In the genomic region with DNA sequence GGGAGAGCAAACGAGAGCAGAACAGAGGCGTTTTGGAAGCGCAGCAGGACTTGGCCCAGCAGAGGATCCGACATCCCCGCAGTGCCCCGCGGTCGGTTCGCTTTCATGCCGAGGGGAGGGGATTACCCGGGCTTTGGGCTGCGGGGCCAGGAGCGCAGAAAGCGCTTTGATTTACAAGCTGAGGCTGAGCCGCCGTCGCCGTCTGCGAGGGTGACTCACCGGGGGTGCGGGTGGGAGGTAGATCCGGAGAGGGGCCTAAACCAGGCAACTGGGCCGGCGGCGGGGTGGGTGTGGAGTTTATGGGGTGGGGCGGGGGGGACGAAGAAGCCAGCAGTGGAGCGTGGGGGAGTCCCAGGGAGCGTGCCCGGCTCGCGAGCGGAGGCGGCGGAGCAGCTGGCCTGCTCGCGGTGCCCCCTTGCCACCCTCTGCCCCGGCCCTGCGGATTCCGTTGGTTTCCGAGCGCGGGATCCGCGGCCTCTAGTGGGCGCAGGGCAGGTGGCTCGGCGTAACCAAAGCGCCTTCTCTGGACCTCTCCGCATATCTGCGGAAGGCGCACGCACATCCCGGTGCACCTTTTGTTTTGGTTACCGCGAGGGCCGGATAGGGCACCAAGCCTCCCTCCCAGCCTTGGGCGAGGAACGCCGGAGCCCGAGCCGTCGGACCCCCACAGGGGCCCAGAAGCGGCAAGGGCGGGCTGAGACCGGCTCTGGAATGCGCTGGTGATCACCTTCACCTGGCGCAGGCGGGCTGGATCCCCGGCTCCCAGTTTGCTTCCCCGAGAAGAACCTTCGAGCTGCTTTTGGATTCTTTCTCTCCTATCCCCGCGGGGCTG, we compare ENCODE assay signal across 8 cellular contexts. TPM values are rescaled to one million over a fixed set of nuclear protein-coding genes. Genes with fewer than 3 reads are reported as not detected.
A peak's percentile ranks its signal among the peaks of the same experiment; 100 is the strongest.
DNase-seq lines count a peak whose midpoint lies in the region; ATAC-seq, FAIRE-seq and TF ChIP-seq lines count a peak whose summit lies in the region.

No MANE protein-coding gene starts in this region.

- peak overlapping the region; percentile 86 for H4K8ac ChIP-seq in H1 (ENCODE audit: extremely low read depth, insufficient read depth, low read length)

- H3K4me1 ChIP-seq in H1 (replicated peaks in 1 of 4; ENCODE audit: control insufficient read depth in 3 of 4, insufficient read depth in 4 of 4, low read length in 3 of 4): peaks cover 2 to 7% (median 5%) of the 10 kb centered on the region in 4 experiments; a peak in 6 of 7 replicates

- H3K9me3 ChIP-seq in MG63 (no peaks in the 10 kb centered on the region), H1 (ENCODE audit: insufficient read depth in 2 of 2, low read depth in 1 of 2, low read length in 1 of 2) (no peaks in the 10 kb centered on the region)

- H3K27me3 ChIP-seq in MG63: no peaks in the 10 kb centered on the region
- H3K27me3 ChIP-seq in H1 (replicated peaks in 1 of 4; ENCODE audit: control insufficient read depth in 3 of 4, extremely low read depth in 1 of 4, insufficient read depth in 3 of 4, low read length in 3 of 4): no peaks in the 10 kb centered on the region

- FAIRE-seq in H1 (lab: Jason Lieb, UNC): no peak

- H2AK5ac ChIP-seq in H1 (ENCODE audit: low read depth, low read length): no peak overlapping the region

- peak overlapping the region; percentile 74 for H3K4ac ChIP-seq in H1 (replicated peaks; ENCODE audit: insufficient read length, low read depth, low read length)

- POLR2A ChIA-PET in activated CD8-positive, alpha-beta T cell treated with anti-CD3 and anti-CD28 coated beads, Interleukin-2, amount 10 ng/mL, durations not matched to agents 7 days and 5 days (lab: Charles Lee): no interaction called here
- POLR2A ChIA-PET in H1 (lab: Charles Lee; ENCODE audit: partially characterized antibody): interaction anchor here (0.7 to 3.2 kb wide), 14 partner anchors 8 to 524 kb away, joined by 3 to 21 read pairs (median 4); a partner anchor contains a TSS

- H3K4me3 ChIP-seq in MG63 (peak overlapping the region; percentile 61), H1 (ENCODE audit: extremely low read depth in 1 of 4, insufficient read depth in 2 of 4, low read depth in 3 of 4, low read length in 4 of 4) (peak overlapping the region; percentile 76 to 99 (median 90))

- peak overlapping the region; percentile 5 for H3K56ac ChIP-seq in H1 (replicated peaks; ENCODE audit: insufficient read length, low read depth, low read length)

- no peaks in the 10 kb centered on the region for H3K36me3 ChIP-seq in MG63
- peaks cover 7 to 36% (median 16%) of the 10 kb centered on the region in 4 experiments for H3K36me3 ChIP-seq in H1 (ENCODE audit: control insufficient read depth in 2 of 4, insufficient read depth in 4 of 4, low read length in 3 of 4)

- peak overlapping the region in 3 of 4 experiments; percentile 59 to 68 (median 62); a peak in 6 of 7 replicates for H3K9ac ChIP-seq in H1 (replicated peaks in 1 of 4; ENCODE audit: extremely low read depth in 1 of 4, low read depth in 3 of 4, low read length in 3 of 4)

- peaks cover 7 to 57% of the 10 kb centered on the region in 2 experiments for H3K79me2 ChIP-seq in H1 (ENCODE audit: control insufficient read depth in 1 of 2, insufficient read depth in 2 of 2, low read length in 2 of 2)

- no peak for TF ChIP-seq EP300 in H1 (IDR thresholded peaks at IDR 0.05; ENCODE audit: borderline replicate concordance in 1 of 2, low read depth in 2 of 2, low read length in 2 of 2)

- peak overlapping the region; percentile 56 for H3K18ac ChIP-seq in H1 (ENCODE audit: extremely low read depth, low read length)

- TF ChIP-seq POLR2A in H1 (IDR thresholded peaks at IDR 0.05; ENCODE audit: control extremely low read depth in 1 of 2, low read depth in 2 of 2, low read length in 2 of 2): no peak; a peak in 1 of 3 replicates

- no peak overlapping the region for H2BK15ac ChIP-seq in H1 (ENCODE audit: low read length)

- no peak overlapping the region for H3K23ac ChIP-seq in H1 (ENCODE audit: insufficient read length)

- H3K9me3 Mint-ChIP-seq in activated CD8-positive, alpha-beta T cell treated with anti-CD3 and anti-CD28 coated beads, Interleukin-2, amount 10 ng/mL, durations not matched to agents 7 days and 5 days (ENCODE audit: insufficient read depth): no peaks in the 10 kb centered on the region

- peaks cover 24% of the 10 kb centered on the region for H3K4me1 Mint-ChIP-seq in activated CD8-positive, alpha-beta T cell treated with anti-CD3 and anti-CD28 coated beads, Interleukin-2, amount 10 ng/mL, durations not matched to agents 7 days and 5 days (ENCODE audit: low read depth)

- ATAC-seq in activated CD8-positive, alpha-beta T cell treated with anti-CD3 and anti-CD28 coated beads, Interleukin-2, amount 10 ng/mL, durations not matched to agents 7 days and 5 days: peak; percentile 47
- no peak for ATAC-seq in HG03175 (IDR thresholded peaks at IDR 0.05; ENCODE audit: unreplicated experiment)
- no peak for ATAC-seq in GM21825 (IDR thresholded peaks at IDR 0.05; ENCODE audit: unreplicated experiment)

- no peak overlapping the region for H4K5ac ChIP-seq in H1 (ENCODE audit: insufficient read length, low read depth, low read length)

- no peak overlapping the region for H2AFZ ChIP-seq in H1 (ENCODE audit: low read length)

- no peak overlapping the region for H3K14ac ChIP-seq in H1 (ENCODE audit: insufficient read length)

- in situ Hi-C loops in G401 (cut with HindIII; ENCODE audit: low sequenced_read_pairs): no loop called here

- H3K27me3 Mint-ChIP-seq in activated CD8-positive, alpha-beta T cell treated with anti-CD3 and anti-CD28 coated beads, Interleukin-2, amount 10 ng/mL, durations not matched to agents 7 days and 5 days (ENCODE audit: low read depth): peaks cover 60% of the 10 kb centered on the region

- H4K91ac ChIP-seq in H1 (replicated peaks; ENCODE audit: insufficient read length, low read length): no peak overlapping the region

- CTCF ChIA-PET in activated CD8-positive, alpha-beta T cell treated with anti-CD3 and anti-CD28 coated beads, Interleukin-2, amount 10 ng/mL, durations not matched to agents 7 days and 5 days (lab: Charles Lee): interaction anchor here (0.5 kb wide), 1 partner anchor 163 kb away, joined by 4 read pairs; no protein-coding TSS in a partner anchor
- CTCF ChIA-PET in H1 (lab: Charles Lee; ENCODE audit: partially characterized antibody): interaction anchor here (1.2 to 2.2 kb wide), 5 partner anchors 17 to 93 kb away, joined by 3 to 11 read pairs (median 4); no protein-coding TSS in a partner anchor

- H3K23me2 ChIP-seq in H1 (ENCODE audit: low read depth, low read length): peaks cover 13% of the 10 kb centered on the region; the same call in 1 of the 2 replicates

- peak overlapping the region; percentile 77 for H3K4me3 Mint-ChIP-seq in activated CD8-positive, alpha-beta T cell treated with anti-CD3 and anti-CD28 coated beads, Interleukin-2, amount 10 ng/mL, durations not matched to agents 7 days and 5 days

- no peak overlapping the region for H3K27ac Mint-ChIP-seq in activated CD8-positive, alpha-beta T cell treated with anti-CD3 and anti-CD28 coated beads, Interleukin-2, amount 10 ng/mL, durations not matched to agents 7 days and 5 days

- DNase-seq in G401 (ENCODE audit: low spot score) (peak; percentile 58), MG63 (no peak), H1 (ENCODE audit: low read depth in 1 of 2, low spot score in 2 of 2) (peak in 1 of 2 experiments; percentile 78), mucosa of gallbladder (ENCODE audit: low spot score) (peak; percentile 16)
- peak; percentile 42 for DNase-seq in activated CD8-positive, alpha-beta T cell treated with anti-CD3 and anti-CD28 coated beads, Interleukin-2, amount 10 ng/mL, durations not matched to agents 7 days and 5 days
- peak in 5 of 6 experiments; percentile 6 to 46 (median 32) for DNase-seq in stimulated activated naive CD4-positive, alpha-beta T cell (lab: John Stamatoyannopoulos, UW)

- peak overlapping the region; percentile 86 to 96 for H3K4me2 ChIP-seq in H1 (ENCODE audit: insufficient read depth in 1 of 2, low read depth in 2 of 2, low read length in 2 of 2)

- H3K36me3 Mint-ChIP-seq in activated CD8-positive, alpha-beta T cell treated with anti-CD3 and anti-CD28 coated beads, Interleukin-2, amount 10 ng/mL, durations not matched to agents 7 days and 5 days (ENCODE audit: low read depth): no peaks in the 10 kb centered on the region

- H2BK5ac ChIP-seq in H1 (ENCODE audit: low read depth, low read length): peak overlapping the region; percentile 13; the same call in 1 of the 2 replicates

- WGBS in H1 (ENCODE audit: extremely low coverage in 1 of 2, insufficient coverage in 1 of 2, insufficient read length in 1 of 2, insufficient replicate concordance in 2 of 2, low coverage in 1 of 2, low lambda C conversion rate in 2 of 2, missing lambda C conversion rate in 1 of 2), 2 experiments: 1% methylated on average over 46 of the region's 74 CpGs; no CpG with 5 or more reads in 1 of the 2 experiments

- peak overlapping the region; percentile 61 for H2BK120ac ChIP-seq in H1 (replicated peaks; ENCODE audit: low read depth, low read length)

- TF ChIP-seq RAD21 in H1 (IDR thresholded peaks at IDR 0.05 in 1 of 2, conservative IDR thresholded peaks at IDR 0.05 in 1 of 2; ENCODE audit: low read depth in 2 of 2, low read length in 2 of 2): peak; percentile 12 to 38; a peak in 2 of 4 replicates

- H3K27ac ChIP-seq in H1 (ENCODE audit: low read depth, low read length): peak overlapping the region; percentile 50; the same call in 1 of the 2 replicates

- no peak overlapping the region for H2BK20ac ChIP-seq in H1 (ENCODE audit: low read length)

- H4K20me1 ChIP-seq in H1 (replicated peaks in 1 of 2; ENCODE audit: control insufficient read depth in 1 of 2, insufficient read depth in 2 of 2, low read length in 2 of 2): peaks cover 16% of the 10 kb centered on the region in 2 experiments

- TF ChIP-seq CTCF in H1 (IDR thresholded peaks at IDR 0.05; ENCODE audit: control extremely low read depth in 1 of 3, insufficient read depth in 1 of 3, low read depth in 1 of 3, low read length in 3 of 3): peak in 2 of 3 experiments; percentile 24 to 35; a peak in 3 of 4 replicates

- peaks cover 13% of the 10 kb centered on the region for H3K79me1 ChIP-seq in H1 (ENCODE audit: low read depth, low read length)

- peak overlapping the region; percentile 44; the same call in 1 of the 2 replicates for H2BK12ac ChIP-seq in H1 (ENCODE audit: low read depth, low read length)

RNA-seq across cellular contexts. Expression of a gene that starts 2.6 kb away (rescaled TPM):
- 20.5 and 22.1 TPM in 2 replicates for total RNA-seq in G401 (2014; rRNA removed; shearing (Covaris generic))
- total RNA-seq in MG63 (2014; rRNA removed; shearing (Covaris generic); ENCODE audit: low replicate concordance): 2.0 and 3.1 TPM in 2 replicates
- under 1 TPM in 1 of 2 experiments, not detected in 1; 0.10 TPM for total RNA-seq in activated CD8-positive, alpha-beta T cell treated with anti-CD3 and anti-CD28 coated beads, Interleukin-2, amount 10 ng/mL, durations not matched to agents 7 days and 5 days
- 37.7 and 38.9 TPM in 2 replicates for total RNA-seq in H1 (2021; fragmentation: NEBNext Ultra II Directional; extraction: Animal tissue kit (Norgen Biotek cat#: 25700))
- polyA plus RNA-seq in H1 (2011; rRNA removed): 9.0 and 9.6 TPM in 2 replicates
- polyA plus RNA-seq in H1 (2011; cell fraction: cytosol; rRNA removed): 8.9 TPM
- polyA plus RNA-seq in H1 (2011; cell fraction: nucleus; rRNA removed): 14.0 TPM
- polyA plus RNA-seq in H1 (2012, experiment 1 of 2): 11.6 to 17.5 TPM (median 13.5 TPM) in 4 replicates
- 2.0 TPM for polyA plus RNA-seq in H1 (2012, experiment 2 of 2)
- 14.5 TPM for polyA plus RNA-seq in H1 (2013, experiment 1 of 2)
- polyA plus RNA-seq in H1 (2013, experiment 2 of 2): 13.8 TPM
- polyA minus RNA-seq in H1 (2011; rRNA and poly(A)+ RNA removed): 37.2 and 40.3 TPM in 2 replicates
- polyA minus RNA-seq in H1 (2011; cell fraction: cytosol; rRNA and poly(A)+ RNA removed): 20.2 TPM
- 18.5 TPM for polyA minus RNA-seq in H1 (2011; cell fraction: nucleus; rRNA and poly(A)+ RNA removed)
- 2.5 TPM for total RNA-seq in mucosa of gallbladder

RNA-seq across cellular contexts. Expression of a gene that starts 13.0 kb away (rescaled TPM):
- total RNA-seq in G401 (2014; rRNA removed; shearing (Covaris generic)): 115 and 185 TPM in 2 replicates
- total RNA-seq in MG63 (2014; rRNA removed; shearing (Covaris generic); ENCODE audit: low replicate concordance): 32.4 and 45.7 TPM in 2 replicates
- 10 to 100 TPM; 36.0 to 44.9 TPM for total RNA-seq in activated CD8-positive, alpha-beta T cell treated with anti-CD3 and anti-CD28 coated beads, Interleukin-2, amount 10 ng/mL, durations not matched to agents 7 days and 5 days
- 52.0 and 52.1 TPM in 2 replicates for total RNA-seq in H1 (2021; fragmentation: NEBNext Ultra II Directional; extraction: Animal tissue kit (Norgen Biotek cat#: 25700))
- polyA plus RNA-seq in H1 (2011; rRNA removed): 19.1 and 34.7 TPM in 2 replicates
- 30.4 TPM for polyA plus RNA-seq in H1 (2011; cell fraction: cytosol; rRNA removed)
- polyA plus RNA-seq in H1 (2011; cell fraction: nucleus; rRNA removed): 15.5 TPM
- 28.1 to 35.5 TPM (median 31.2 TPM) in 4 replicates for polyA plus RNA-seq in H1 (2012, experiment 1 of 2)
- 2.4 TPM for polyA plus RNA-seq in H1 (2012, experiment 2 of 2)
- 49.7 TPM for polyA plus RNA-seq in H1 (2013, experiment 1 of 2)
- polyA plus RNA-seq in H1 (2013, experiment 2 of 2): 51.1 TPM
- polyA minus RNA-seq in H1 (2011; rRNA and poly(A)+ RNA removed): 35.8 and 47.3 TPM in 2 replicates
- 16.8 TPM for polyA minus RNA-seq in H1 (2011; cell fraction: cytosol; rRNA and poly(A)+ RNA removed)
- 60.9 TPM for polyA minus RNA-seq in H1 (2011; cell fraction: nucleus; rRNA and poly(A)+ RNA removed)
- 26.1 TPM for total RNA-seq in mucosa of gallbladder
